Comparison of ENCODE assay signal across 19 cellular contexts in the genomic region with DNA sequence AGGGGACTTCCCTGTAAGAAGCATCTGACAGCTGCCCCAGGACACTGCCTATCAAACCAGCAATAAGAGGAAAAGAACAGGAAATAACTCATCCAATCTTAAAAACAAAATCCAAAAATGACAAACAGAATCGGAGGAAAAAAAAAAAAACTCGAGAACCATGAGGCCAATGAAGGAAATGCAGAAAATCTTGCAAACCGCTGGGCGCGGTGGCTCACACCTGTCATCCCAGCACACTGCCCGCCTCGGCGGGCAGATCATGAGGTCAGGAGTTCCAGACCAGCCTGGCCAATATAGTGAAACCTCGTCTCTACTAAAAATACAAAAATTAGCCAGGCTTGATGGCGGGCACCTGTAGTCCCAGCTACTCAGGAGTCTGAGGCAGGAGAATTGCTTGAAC.
DNase-seq lines count a peak whose midpoint lies in the region; ATAC-seq, FAIRE-seq and TF ChIP-seq lines count a peak whose summit lies in the region.
"Had no signal": no experiment of that assay in that cellular context is flagged by ENCODE, and none has a peak within 500 bp of the region (broad histone marks: within the 10 kb centered on the region; RNA-seq: fewer than 3 reads in every experiment).

No MANE protein-coding gene starts in this region.

- TF ChIP-seq CTCF in esophagus muscularis mucosa (IDR thresholded peaks at IDR 0.05) (no peak), smooth muscle cell (IDR thresholded peaks at IDR 0.05; ENCODE audit: borderline replicate concordance, insufficient read depth, poor library complexity, severe bottlenecking) (no peak), GM23338 (conservative IDR thresholded peaks at IDR 0.05; ENCODE audit: low read depth in 2 of 2) (no peak)

- no peak overlapping the region for H3K27ac ChIP-seq in CD8-positive, alpha-beta memory T cell (ENCODE audit: low read depth, low read length)
- H3K27ac ChIP-seq in esophagus muscularis mucosa (replicated peaks in 1 of 4) (peak overlapping the region in 3 of 4 donors; percentile 14 to 22 (median 16)), smooth muscle cell (ENCODE audit: low read depth) (peak overlapping the region; percentile 0), GM23338 (ENCODE audit: low read depth) (no peak overlapping the region)

- H4K20me1 ChIP-seq in smooth muscle cell (ENCODE audit: low read depth) (peaks cover 98% of the 10 kb centered on the region), GM23338 (replicated peaks; ENCODE audit: insufficient read depth) (no peaks in the 10 kb centered on the region)

- H3K9me3 ChIP-seq in CD8-positive, alpha-beta memory T cell (ENCODE audit: low read length), result no peaks in the 10 kb centered on the region
- H3K9me3 ChIP-seq in esophagus muscularis mucosa (no peaks in the 10 kb centered on the region), smooth muscle cell (replicated peaks; ENCODE audit: low read depth) (no peaks in the 10 kb centered on the region)

- H3K36me3 ChIP-seq in CD8-positive, alpha-beta memory T cell (ENCODE audit: insufficient read depth, low read length), result no peaks in the 10 kb centered on the region
- H3K36me3 ChIP-seq in esophagus muscularis mucosa (no peaks in the 10 kb centered on the region), smooth muscle cell (ENCODE audit: low read depth) (no peaks in the 10 kb centered on the region), GM23338 (ENCODE audit: insufficient read depth) (no peaks in the 10 kb centered on the region)

- peak overlapping the region in 5 of 8 donors; percentile 24 to 92 (median 30) for H3K27ac Mint-ChIP-seq in CD8-positive, alpha-beta memory T cell
- H3K27ac Mint-ChIP-seq in GM23338, result no peak overlapping the region

- H3K4me1 ChIP-seq in CD8-positive, alpha-beta memory T cell (ENCODE audit: insufficient read depth, low read length), result peaks cover 13% of the 10 kb centered on the region
- peaks cover 4 to 47% (median 27%) of the 10 kb centered on the region in 4 donors for H3K4me1 ChIP-seq in esophagus muscularis mucosa
- peaks cover 5% of the 10 kb centered on the region for H3K4me1 ChIP-seq in smooth muscle cell (ENCODE audit: low read depth)
- peaks cover 8% of the 10 kb centered on the region for H3K4me1 ChIP-seq in GM23338 (ENCODE audit: insufficient read depth)

- ATAC-seq in GM19328 (IDR thresholded peaks at IDR 0.05; ENCODE audit: unreplicated experiment) (no peak), GM23338 (no peak), HG02759 (IDR thresholded peaks at IDR 0.05; ENCODE audit: unreplicated experiment) (no peak)
- ATAC-seq: Panc1, SK-N-SH treated with all-trans-retinoic acid at 6 μM for 48 hours had no signal

- 84% methylated on average over 10 of the region's 10 CpGs for WGBS in esophagus muscularis mucosa
- WGBS in smooth muscle cell (ENCODE audit: low lambda C conversion rate), result 94% methylated on average over 10 of the region's 10 CpGs

- DNase-seq in CD8-positive, alpha-beta memory T cell, result no peak
- no peak for DNase-seq in GM19239 (ENCODE audit: insufficient read length, low spot score)
- DNase-seq in esophagus muscularis mucosa (ENCODE audit: extremely low spot score), result no peak
- no peak for DNase-seq in smooth muscle cell (lab: John Stamatoyannopoulos, UW; ENCODE audit: unreplicated experiment)
- no peak for DNase-seq in GM23338 (ENCODE audit: low spot score)
- DNase-seq: COR-L47, DMS153, EL, KBM-7, NCI-H1092 treated with DMSO at 0.1 percent for 48 hours, NCI-H1694, NCI-H2107, NCI-H69, SHP77 had no signal

- intact Hi-C loops in esophagus muscularis mucosa (cut with DNase I), result loop anchor here (10.0 kb wide), 1 partner anchor 69 kb away; no protein-coding TSS in a partner anchor

- H3K4me3 Mint-ChIP-seq in CD8-positive, alpha-beta memory T cell, result peak overlapping the region in 6 of 7 donors; percentile 59 to 83 (median 67)
- H3K4me3 Mint-ChIP-seq in GM23338, result no peak overlapping the region

- peak; percentile 64 for FAIRE-seq in GM19239 (lab: Jason Lieb, UNC)
- FAIRE-seq: H1 had no signal

- no peaks in the 10 kb centered on the region for H3F3A ChIP-seq in smooth muscle cell (ENCODE audit: low read depth)
- H3F3A ChIP-seq in GM23338 (replicated peaks; ENCODE audit: low read depth), result no peaks in the 10 kb centered on the region

- POLR2A ChIA-PET in CD8-positive, alpha-beta memory T cell (lab: Charles Lee), result no interaction called here

- no peak overlapping the region for H3K4me3 ChIP-seq in CD8-positive, alpha-beta memory T cell (ENCODE audit: low read length)
- H3K4me3 ChIP-seq in esophagus muscularis mucosa (no peak overlapping the region), smooth muscle cell (no peak overlapping the region), GM23338 (no peak overlapping the region)

- H3K9ac ChIP-seq in smooth muscle cell (ENCODE audit: low read depth), result no peak overlapping the region

- TF ChIP-seq POLR2A in esophagus muscularis mucosa (IDR thresholded peaks at IDR 0.05; ENCODE audit: low read depth), result no peak

- no peaks in the 10 kb centered on the region for H3K27me3 Mint-ChIP-seq in CD8-positive, alpha-beta memory T cell
- H3K27me3 Mint-ChIP-seq in GM23338 (ENCODE audit: insufficient read depth, low read depth, poor library complexity), result peaks cover 2% of the 10 kb centered on the region

- peaks cover 32 to 39% (median 35%) of the 10 kb centered on the region in 3 donors for H3K4me1 Mint-ChIP-seq in CD8-positive, alpha-beta memory T cell
- H3K4me1 Mint-ChIP-seq in GM23338, result peaks cover 19% of the 10 kb centered on the region; the same call in 2 of the 3 replicates

- TF ChIP-seq EP300 in esophagus muscularis mucosa (IDR thresholded peaks at IDR 0.05), result no peak

- H3K27me3 ChIP-seq in CD8-positive, alpha-beta memory T cell (ENCODE audit: insufficient read depth, low read length, poor library complexity, severe bottlenecking), result no peaks in the 10 kb centered on the region
- H3K27me3 ChIP-seq in esophagus muscularis mucosa (no peaks in the 10 kb centered on the region), smooth muscle cell (ENCODE audit: low read depth) (no peaks in the 10 kb centered on the region), GM23338 (ENCODE audit: insufficient read depth) (no peaks in the 10 kb centered on the region)

- no peaks in the 10 kb centered on the region for H3K9me2 ChIP-seq in GM23338 (ENCODE audit: insufficient read depth)

- H3K4me2 ChIP-seq in smooth muscle cell (no peak overlapping the region), GM23338 (no peak overlapping the region)

- peaks cover 0 to 1% (median 0%) of the 10 kb centered on the region in 5 donors for H3K9me3 Mint-ChIP-seq in CD8-positive, alpha-beta memory T cell
- H3K9me3 Mint-ChIP-seq in GM23338, result no peaks in the 10 kb centered on the region; the same call in 2 of the 3 replicates

- H3K79me2 ChIP-seq in smooth muscle cell (ENCODE audit: low read depth) (peaks cover 92% of the 10 kb centered on the region), GM23338 (replicated peaks; ENCODE audit: insufficient read depth) (no peaks in the 10 kb centered on the region)

- H2AFZ ChIP-seq in smooth muscle cell (ENCODE audit: low read depth) (no peak overlapping the region), GM23338 (no peak overlapping the region)

- CTCF ChIA-PET in CD8-positive, alpha-beta memory T cell (lab: Charles Lee), result no interaction called here

- no peaks in the 10 kb centered on the region for H3K36me3 Mint-ChIP-seq in CD8-positive, alpha-beta memory T cell
- H3K36me3 Mint-ChIP-seq in GM23338 (ENCODE audit: low read depth), result no peaks in the 10 kb centered on the region

TF ChIP-seq in GM23338, 12 proteins besides CTCF, POLR2A, EP300 and RAD21:
- no peak for TF ChIP-seq NANOG (IDR thresholded peaks at IDR 0.05; ENCODE audit: borderline replicate concordance)
- no peak for TF ChIP-seq ZNF331 (CRISPR knock-in tag; IDR thresholded peaks at IDR 0.05; ENCODE audit: low read depth)
- no peak for TF ChIP-seq POLR2AphosphoS5 (IDR thresholded peaks at IDR 0.05; ENCODE audit: low read depth)
- no peak for TF ChIP-seq JUNB (IDR thresholded peaks at IDR 0.05; ENCODE audit: unreplicated experiment)

Comparison
In these comparisons a context has a peak if more than half of its experiments do, and no peak if none do; other contexts are left out.
1. H3K27ac ChIP-seq: peak in esophagus muscularis mucosa (3 of 4) and smooth muscle cell (single experiment); none in CD8-positive, alpha-beta memory T cell (single experiment) and GM23338 (single experiment).